ENCODE assay signal across 9 cellular contexts in the genomic region with DNA sequence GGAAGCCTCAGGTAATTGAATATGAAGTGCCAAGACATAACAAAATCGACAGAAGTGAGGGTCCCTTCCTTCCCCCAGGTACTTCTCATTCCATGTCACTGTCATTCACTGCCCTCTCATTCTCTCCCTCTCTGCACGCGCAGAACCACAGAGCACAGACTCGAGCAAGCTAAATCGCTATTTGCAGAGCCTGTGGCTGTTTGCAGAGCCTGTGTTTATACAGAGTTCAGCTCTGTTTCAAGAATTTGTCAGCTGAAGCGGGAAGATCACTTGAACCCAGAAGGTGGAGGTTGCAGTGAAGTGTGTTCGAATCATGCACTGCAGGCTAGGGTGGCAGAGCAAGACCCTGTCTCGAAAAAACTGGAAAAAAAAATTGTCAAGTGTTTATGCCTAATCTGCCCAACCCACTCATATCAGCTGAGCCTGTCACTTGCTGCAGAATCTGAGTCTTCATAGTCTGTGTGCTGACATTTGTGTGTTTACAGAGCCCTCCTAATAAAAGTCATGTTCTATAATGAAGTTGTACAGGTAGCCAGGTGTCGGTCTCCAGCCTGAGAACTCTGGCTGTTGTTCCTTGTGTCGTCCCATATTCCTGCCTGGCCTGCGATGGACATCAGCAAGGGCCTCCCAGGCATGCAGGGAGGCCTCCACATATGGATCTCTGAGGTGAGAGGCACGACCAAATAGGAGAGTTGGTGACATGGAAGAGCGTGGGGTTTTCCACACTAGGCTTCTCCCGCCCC. TPM values are rescaled to one million over a fixed set of nuclear protein-coding genes. Genes with fewer than 3 reads are reported as not detected.
DNase-seq lines count a peak whose midpoint lies in the region; ATAC-seq and TF ChIP-seq lines count a peak whose summit lies in the region.
"Had no signal": no experiment of that assay in that cellular context is flagged by ENCODE, and none has a peak within 500 bp of the region (broad histone marks: within the 10 kb centered on the region; RNA-seq: fewer than 3 reads in every experiment).

No MANE protein-coding gene starts in this region.

- peak overlapping the region in 3 of 5 experiments; percentile 70 to 81 (median 80) for H3K4me3 Mint-ChIP-seq in brain

- intact Hi-C loops in heart left ventricle (cut with DNase I) = no loop called here
- intact Hi-C loops in Right ventricle myocardium superior (cut with DNase I) = no loop called here

- H3K4me1 ChIP-seq in heart left ventricle (peaks cover 0 to 39% (median 15%) of the 10 kb centered on the region in 12 donors), mononuclear cell (ENCODE audit: insufficient read depth, low read length) (peaks cover 55% of the 10 kb centered on the region), urinary bladder (ENCODE audit: insufficient read depth) (no peaks in the 10 kb centered on the region)

- H3K27ac ChIP-seq in heart left ventricle (peak overlapping the region; percentile 44 to 94 (median 81)), urinary bladder (ENCODE audit: low read depth) (no peak overlapping the region), substantia nigra (ENCODE audit: low read depth, low read length, poor library complexity, severe bottlenecking) (no peak overlapping the region)

- H3K36me3 Mint-ChIP-seq in brain = no peaks in the 10 kb centered on the region

- 78 to 83% (median 82%) methylated on average over 14 of the region's 14 CpGs for WGBS in heart left ventricle, 4 donors
- 64% methylated on average over 14 of the region's 14 CpGs for whole genome bisulfite sequencing in urinary bladder

- no peaks in the 10 kb centered on the region for H3K9me3 Mint-ChIP-seq in brain

- peaks cover 31% of the 10 kb centered on the region for H3K27me3 Mint-ChIP-seq in brain

- no peak for TF ChIP-seq POLR2A in heart left ventricle (IDR thresholded peaks at IDR 0.05)

- no peaks in the 10 kb centered on the region for H3K27me3 ChIP-seq in heart left ventricle
- no peaks in the 10 kb centered on the region for H3K27me3 ChIP-seq in mononuclear cell (ENCODE audit: insufficient read depth, low read length)

- peaks cover 35% of the 10 kb centered on the region for H3K4me1 Mint-ChIP-seq in brain

- H3K36me3 ChIP-seq in heart left ventricle (no peaks in the 10 kb centered on the region), urinary bladder (ENCODE audit: insufficient read depth) (no peaks in the 10 kb centered on the region)

- peak in 1 of 12 donors; percentile 1 for TF ChIP-seq CTCF in heart left ventricle (IDR thresholded peaks at IDR 0.05)
- TF ChIP-seq CTCF in brain (conservative IDR thresholded peaks at IDR 0.05) = no peak

- DNase-seq in heart left ventricle = no peak
- DNase-seq in Right ventricle myocardium superior = no peak
- DNase-seq in substantia nigra (lab: John Stamatoyannopoulos, UW) = no peak
- no peak for DNase-seq in SK-N-DZ (ENCODE audit: low spot score)
- DNase-seq: DMS153 had no signal

- ATAC-seq in heart left ventricle (no peak), Right ventricle myocardium superior (ENCODE audit: poor library complexity) (no peak), HG02759 (IDR thresholded peaks at IDR 0.05; ENCODE audit: unreplicated experiment) (no peak)

- H3K4me3 ChIP-seq in heart left ventricle = peak overlapping the region in 10 of 12 donors; percentile 56 to 69 (median 67)
- peak overlapping the region; percentile 69 for H3K4me3 ChIP-seq in mononuclear cell (ENCODE audit: low read length)
- peak overlapping the region; percentile 60 for H3K4me3 ChIP-seq in urinary bladder (ENCODE audit: low read depth, low read length)

- peak overlapping the region in 2 of 5 experiments; percentile 55 to 91 for H3K27ac Mint-ChIP-seq in brain

- no peaks in the 10 kb centered on the region for H3K9me3 ChIP-seq in heart left ventricle
- H3K9me3 ChIP-seq in mononuclear cell (ENCODE audit: low read depth, low read length) = no peaks in the 10 kb centered on the region

RNA-seq across cellular contexts. Expression of a gene that starts 2.7 kb away (rescaled TPM):
- total RNA-seq in heart left ventricle (1 to 10 TPM; 1.1 to 6.3 (median 2.6) TPM), Right ventricle myocardium superior (4.0 TPM), mononuclear cell (12.4 TPM), urinary bladder (16.0 TPM)
- polyA plus RNA-seq in heart left ventricle (1 to 10 TPM; 2.7 to 3.4 TPM), brain (ENCODE audit: insufficient read depth, low read depth, low replicate concordance) (5.1 TPM), urinary bladder (17.5 TPM)
- polyA plus RNA-seq in SK-N-DZ (2014; cell fraction: cytosol; rRNA removed) = 8.1 and 11.4 TPM in 2 replicates
- polyA plus RNA-seq in SK-N-DZ (2014; cell fraction: nucleus; rRNA removed) = 30.2 and 30.8 TPM in 2 replicates

RNA-seq across cellular contexts. Expression of a gene that starts 36.2 kb away (rescaled TPM):
- total RNA-seq in heart left ventricle (10 to 100 TPM in 7 of 9 donors, 1 to 10 TPM in 2; 8.1 to 14.9 (median 12.4) TPM), Right ventricle myocardium superior (8.5 TPM), mononuclear cell (18.1 TPM), urinary bladder (14.6 TPM)
- polyA plus RNA-seq in heart left ventricle (10 to 100 TPM in 1 of 2 donors, 1 to 10 TPM in 1; 9.5 to 10.6 TPM), brain (ENCODE audit: insufficient read depth, low read depth, low replicate concordance) (11.8 TPM), urinary bladder (34.9 TPM)
- polyA plus RNA-seq in SK-N-DZ (2014; cell fraction: cytosol; rRNA removed) = 3.2 and 8.4 TPM in 2 replicates
- polyA plus RNA-seq in SK-N-DZ (2014; cell fraction: nucleus; rRNA removed) = 4.4 and 7.0 TPM in 2 replicates

RNA-seq across cellular contexts. Expression of a gene that starts 45.8 kb away (rescaled TPM):
- total RNA-seq in heart left ventricle (1 to 10 TPM in 1 of 9 donors, under 1 TPM in 7, not detected in 1; 0.07 to 1.3 (median 0.16) TPM), Right ventricle myocardium superior (0.16 TPM), mononuclear cell (1.7 TPM), urinary bladder (0.42 TPM)
- polyA plus RNA-seq in heart left ventricle (under 1 TPM; 0.06 to 0.61 TPM), brain (ENCODE audit: insufficient read depth, low read depth, low replicate concordance) (0.19 TPM), urinary bladder (0.29 TPM)
- 0.07 and 0.30 TPM in 2 replicates for polyA plus RNA-seq in SK-N-DZ (2014; cell fraction: cytosol; rRNA removed)
- polyA plus RNA-seq in SK-N-DZ (2014; cell fraction: nucleus; rRNA removed) = 0.91 and 1.3 TPM in 2 replicates

Comparison
In these comparisons a context has a peak if more than half of its experiments do, and no peak if none do; other contexts are left out.
1. H3K27ac ChIP-seq: peak in heart left ventricle (12 of 12); none in urinary bladder (single experiment) and substantia nigra (single experiment).
2. Peak in every context shown above with its lines, with median percentiles within 50 percentile points of each other: H3K4me3 ChIP-seq.